ENCODE assay signal across 22 cellular contexts in genomic region chr2:82853299-82853698, GRCh38.
DNase-seq lines count a peak whose midpoint lies in the region; ATAC-seq, FAIRE-seq and TF ChIP-seq lines count a peak whose summit lies in the region.
"Had no signal": no experiment of that assay in that cellular context is flagged by ENCODE, and none has a peak within 500 bp of the region (broad histone marks: within the 10 kb centered on the region; RNA-seq: fewer than 3 reads in every experiment).

No MANE protein-coding gene starts in this region.

- TF ChIP-seq POLR2A in K562 (conservative IDR thresholded peaks at IDR 0.05), result no peak
- no peak for TF ChIP-seq POLR2A in right lobe of liver (IDR thresholded peaks at IDR 0.05)

- intact Hi-C loops in K562 (cut with micrococcal nuclease), result no loop called here
- intact Hi-C loops in right lobe of liver (cut with DNase I), result no loop called here

- H3K9me3 ChIP-seq in K562 (replicated peaks; ENCODE audit: control insufficient read depth, insufficient read depth, low read depth, low read length) (no peaks in the 10 kb centered on the region), right lobe of liver (no peaks in the 10 kb centered on the region)
- H3K9me3 ChIP-seq: BE2C, Caco-2 had no signal

- ATAC-seq in K562 (no peak), right lobe of liver (no peak)
- ATAC-seq: GM23338, HCT116, HepG2 had no signal

- TF ChIP-seq CTCF in K562 (IDR thresholded peaks at IDR 0.05 in 2 of 3, conservative IDR thresholded peaks at IDR 0.05 in 1 of 3; ENCODE audit: insufficient read depth in 2 of 3, low read depth in 1 of 3, low read length in 3 of 3), result no peak
- no peak for TF ChIP-seq CTCF in right lobe of liver (IDR thresholded peaks at IDR 0.05)

- POLR2A ChIA-PET in K562 (lab: Yijun Ruan, JAX), result no interaction called here

- no peak for TF ChIP-seq EP300 in K562 (IDR thresholded peaks at IDR 0.05; ENCODE audit: low read length)

- no TSS peak for BruUV-seq in K562 (replicated peaks; lab: Mats Ljungman, UMichigan)

- whole genome bisulfite sequencing in K562 (ENCODE audit: insufficient coverage, low coverage, missing lambda C conversion rate), result 3% methylated on average over 6 of the region's 6 CpGs
- 53% methylated on average over 6 of the region's 6 CpGs for WGBS in right lobe of liver (ENCODE audit: insufficient coverage, low coverage, low lambda C conversion rate, missing lambda C conversion rate)

- no peak for FAIRE-seq in K562 (lab: Jason Lieb, UNC)
- FAIRE-seq: A204.1, D721Med, HepG2, HTR-8/SVneo had no signal

- H3K27ac ChIP-seq in K562 (ENCODE audit: extremely low read depth, low read depth, low read length) (no peak overlapping the region), right lobe of liver (no peak overlapping the region)
- H3K27ac ChIP-seq: HL-60 had no signal

- H3K4me2 ChIP-seq in K562 (ENCODE audit: insufficient read depth, low read length), result no peak overlapping the region
- H3K4me2 ChIP-seq: GM23338 had no signal

- H2AFZ ChIP-seq in K562 (ENCODE audit: low read depth, low read length), result no peak overlapping the region
- H2AFZ ChIP-seq: GM23338 had no signal

- no peaks in the 10 kb centered on the region for H3K36me3 ChIP-seq in K562 (ENCODE audit: control insufficient read depth, insufficient read depth, low read length)
- no peaks in the 10 kb centered on the region for H3K36me3 ChIP-seq in right lobe of liver
- H3K36me3 ChIP-seq: BE2C had no signal

- in situ Hi-C loops in K562 (cut with MboI), result no loop called here

- no peaks in the 10 kb centered on the region for H4K20me1 ChIP-seq in K562 (replicated peaks; ENCODE audit: control insufficient read depth, insufficient read depth, low read length)

- H3K4me3 ChIP-seq in Jurkat, Clone E6-1 (ENCODE audit: low read length), result no peak overlapping the region; the same call in 1 of the 2 replicates
- H3K4me3 ChIP-seq in K562, result no peak overlapping the region
- no peak overlapping the region for H3K4me3 ChIP-seq in right lobe of liver
- H3K4me3 ChIP-seq: GM23338 had no signal

- H3K27me3 ChIP-seq in K562 (ENCODE audit: control insufficient read depth in 2 of 2, insufficient read depth in 2 of 2, low read length in 2 of 2) (no peaks in the 10 kb centered on the region), right lobe of liver (no peaks in the 10 kb centered on the region)
- H3K27me3 ChIP-seq: BE2C had no signal

- CTCF ChIA-PET in K562 (lab: Yijun Ruan, JAX; ENCODE audit: low intra/inter-chr PET ratio), result no interaction called here

- DNase-seq in Jurkat, Clone E6-1 (ENCODE audit: low read depth, low spot score), result peak; percentile 100
- DNase-seq in UCSD-AML1 (lab: John Stamatoyannopoulos, UW; ENCODE audit: unreplicated experiment) (peak; percentile 44), K562 (ENCODE audit: extremely low read depth in 1 of 4, low spot score in 3 of 4) (no peak), right lobe of liver (no peak), hepatic stellate cell (ENCODE audit: low spot score) (no peak), HT-29 (ENCODE audit: low spot score) (no peak)
- no peak for DNase-seq in activated CD4-positive, alpha-beta T cell treated with anti-CD3 and anti-CD28 coated beads for 4 hours
- DNase-seq: ACHN; BE2C; C1 segment of cervical spinal cord; Caco-2; CD8-positive, alpha-beta memory T cell; GDM1; H7; HFFc6 had no signal

- no peak for TF ChIP-seq RAD21 in K562 (CRISPR knock-in tag; conservative IDR thresholded peaks at IDR 0.05 in 1 of 2, IDR thresholded peaks at IDR 0.05 in 1 of 2)

- H3K9me1 ChIP-seq in K562 (ENCODE audit: control insufficient read depth, insufficient read depth, low read length), result no peaks in the 10 kb centered on the region

- H3K9ac ChIP-seq in K562 (ENCODE audit: insufficient read depth in 1 of 2, low read depth in 2 of 2, low read length in 2 of 2), result no peak overlapping the region

- H3K79me2 ChIP-seq in K562 (ENCODE audit: control insufficient read depth, insufficient read depth, low read length), result no peaks in the 10 kb centered on the region

- H3K4me1 ChIP-seq in K562 (replicated peaks in 1 of 2; ENCODE audit: control insufficient read depth in 2 of 2, insufficient read depth in 2 of 2, low read length in 2 of 2) (no peaks in the 10 kb centered on the region), right lobe of liver (no peaks in the 10 kb centered on the region)
- H3K4me1 ChIP-seq: BE2C, Caco-2 had no signal

TF ChIP-seq in K562, 482 proteins besides CTCF, POLR2A, EP300 and RAD21:
- peak; percentile 10 for TF ChIP-seq MEIS2 (IDR thresholded peaks at IDR 0.05; ENCODE audit: partially characterized antibody)
- no peak for TF ChIP-seq PHB (CRISPR knock-in tag; IDR thresholded peaks at IDR 0.05)
- TF ChIP-seq REST (CRISPR knock-in tag; IDR thresholded peaks at IDR 0.05; ENCODE audit: low read depth), result no peak
- TF ChIP-seq ZBTB26 (CRISPR knock-in tag; IDR thresholded peaks at IDR 0.05), result no peak
- no peak for TF ChIP-seq E2F3 (CRISPR knock-in tag; IDR thresholded peaks at IDR 0.05)
- no peak for TF ChIP-seq MCM2 (IDR thresholded peaks at IDR 0.05; ENCODE audit: low read depth)

Comparison
In these comparisons a context has a peak if more than half of its experiments do, and no peak if none do; other contexts are left out.
1. DNase-seq: peak in Jurkat, Clone E6-1 (single experiment) and UCSD-AML1 (single experiment); none in K562 (0 of 4), right lobe of liver (0 of 3), hepatic stellate cell (single experiment), activated CD4-positive, alpha-beta T cell treated with anti-CD3 and anti-CD28 coated beads for 4 hours (0 of 2) and HT-29 (single experiment).